ENCODE assay signal across 12 cellular contexts in the genomic region with DNA sequence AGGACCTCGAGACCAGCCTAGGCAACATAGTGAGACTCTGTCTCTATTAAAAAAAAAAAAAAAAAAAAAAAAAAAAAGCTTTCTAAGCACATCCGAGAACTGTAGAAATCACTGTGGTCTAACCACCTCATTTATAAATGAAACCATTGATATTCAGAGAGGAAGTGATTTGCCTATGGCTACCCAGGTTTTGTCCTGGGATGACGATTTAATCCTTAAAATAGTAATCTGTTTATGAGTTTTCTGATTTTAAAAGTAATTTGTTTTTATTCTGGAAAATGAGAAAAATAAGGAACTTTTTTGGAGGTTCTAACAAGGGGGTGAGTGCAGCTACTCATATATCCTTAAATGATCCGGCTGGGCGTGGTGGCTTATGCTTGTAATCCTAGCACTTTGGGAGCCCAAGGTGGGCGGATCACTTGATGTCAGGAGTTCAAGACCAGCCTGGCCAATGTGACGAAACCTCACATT. TPM values are rescaled to one million over a fixed set of nuclear protein-coding genes. Genes with fewer than 3 reads are reported as not detected.
DNase-seq lines count a peak whose midpoint lies in the region; ATAC-seq and TF ChIP-seq lines count a peak whose summit lies in the region.
"Had no signal": no experiment of that assay in that cellular context is flagged by ENCODE, and none has a peak within 500 bp of the region (broad histone marks: within the 10 kb centered on the region; RNA-seq: fewer than 3 reads in every experiment).

No MANE protein-coding gene starts in this region.

- no peak overlapping the region for H3K27ac Mint-ChIP-seq in CD4-positive, alpha-beta T cell
- H3K27ac Mint-ChIP-seq: activated naive CD8-positive, alpha-beta T cell treated with anti-CD3 and anti-CD28 coated beads for 36 hours had no signal

- DNase-seq in GM10248 (ENCODE audit: extremely low spot score) (peak; percentile 72), NOMO-1 (lab: John Stamatoyannopoulos, UW; ENCODE audit: unreplicated experiment in 2 of 2) (peak; percentile 16 to 73), HT-29 (ENCODE audit: low spot score) (no peak), body of pancreas (no peak), GM03348 (ENCODE audit: low spot score) (no peak)
- DNase-seq in CD4-positive, alpha-beta T cell: no peak
- DNase-seq: activated naive CD8-positive, alpha-beta T cell treated with anti-CD3 and anti-CD28 coated beads for 36 hours; AML-193; NCI-H446; right lobe of liver had no signal

- CTCF ChIA-PET in GM10248 (lab: Yijun Ruan, JAX): interaction anchor here (0.9 to 2.1 kb wide), 4 partner anchors 9 to 237 kb away, joined by 3 to 6 read pairs (median 4); no protein-coding TSS in a partner anchor
- CTCF ChIA-PET in CD4-positive, alpha-beta T cell (lab: Charles Lee): no interaction called here

- TF ChIP-seq POLR2A in body of pancreas (IDR thresholded peaks at IDR 0.05): no peak

- POLR2A ChIA-PET in GM10248 (lab: Yijun Ruan, JAX): interaction anchor here (0.6 kb wide), 3 partner anchors 63 to 326 kb away, joined by 3 to 4 read pairs (median 4); a partner anchor contains a TSS
- POLR2A ChIA-PET in CD4-positive, alpha-beta T cell (lab: Charles Lee): no interaction called here

- intact Hi-C loops in CD4-positive, alpha-beta T cell (cut with DNase I, micrococcal nuclease): no loop called here
- intact Hi-C loops in body of pancreas (cut with DNase I): no loop called here

- no peaks in the 10 kb centered on the region for H3K27me3 Mint-ChIP-seq in CD4-positive, alpha-beta T cell
- H3K27me3 Mint-ChIP-seq: activated naive CD8-positive, alpha-beta T cell treated with anti-CD3 and anti-CD28 coated beads for 36 hours had no signal

- H3K9me3 Mint-ChIP-seq in CD4-positive, alpha-beta T cell: no peaks in the 10 kb centered on the region
- H3K9me3 Mint-ChIP-seq: activated naive CD8-positive, alpha-beta T cell treated with anti-CD3 and anti-CD28 coated beads for 36 hours had no signal

- 75 to 78% methylated on average over 7 of the region's 7 CpGs for WGBS in body of pancreas, 2 donors

- TF ChIP-seq CTCF in GM10248 (IDR thresholded peaks at IDR 0.05; ENCODE audit: control extremely low read depth, extremely low read depth, low read depth, missing control alignments) (no peak), body of pancreas (IDR thresholded peaks at IDR 0.05) (no peak)
- no peak for TF ChIP-seq CTCF in CD4-positive, alpha-beta T cell (IDR thresholded peaks at IDR 0.05)

- no peaks in the 10 kb centered on the region for H3K4me1 ChIP-seq in body of pancreas
- H3K4me1 ChIP-seq: right lobe of liver had no signal

- H3K4me3 Mint-ChIP-seq in CD4-positive, alpha-beta T cell: no peak overlapping the region
- H3K4me3 Mint-ChIP-seq: activated naive CD8-positive, alpha-beta T cell treated with anti-CD3 and anti-CD28 coated beads for 36 hours had no signal

- no peak overlapping the region for H3K4me3 ChIP-seq in body of pancreas
- H3K4me3 ChIP-seq: right lobe of liver had no signal

- no peaks in the 10 kb centered on the region for H3K27me3 ChIP-seq in CD4-positive, alpha-beta T cell (ENCODE audit: control insufficient read depth, insufficient read depth, low read length)
- no peaks in the 10 kb centered on the region for H3K27me3 ChIP-seq in body of pancreas
- H3K27me3 ChIP-seq: right lobe of liver had no signal

- H3K36me3 ChIP-seq in body of pancreas (replicated peaks in 1 of 2; ENCODE audit: insufficient read depth in 1 of 2, low read depth in 2 of 2): no peaks in the 10 kb centered on the region
- H3K36me3 ChIP-seq: right lobe of liver had no signal

- no peaks in the 10 kb centered on the region for H3K9me3 ChIP-seq in CD4-positive, alpha-beta T cell (ENCODE audit: control insufficient read depth, low read length)
- no peaks in the 10 kb centered on the region for H3K9me3 ChIP-seq in body of pancreas
- H3K9me3 ChIP-seq: right lobe of liver had no signal

- H3K4me1 Mint-ChIP-seq in CD4-positive, alpha-beta T cell (ENCODE audit: low read depth): peaks cover 31% of the 10 kb centered on the region

- no peaks in the 10 kb centered on the region for H3K36me3 Mint-ChIP-seq in CD4-positive, alpha-beta T cell (ENCODE audit: low read depth)
- H3K36me3 Mint-ChIP-seq: activated naive CD8-positive, alpha-beta T cell treated with anti-CD3 and anti-CD28 coated beads for 36 hours had no signal

- no peak overlapping the region for H3K27ac ChIP-seq in CD4-positive, alpha-beta T cell (ENCODE audit: low read depth, low read length)
- no peak overlapping the region for H3K27ac ChIP-seq in body of pancreas
- H3K27ac ChIP-seq: right lobe of liver had no signal

- ATAC-seq in GM19324 (IDR thresholded peaks at IDR 0.05; ENCODE audit: low FRiP score, unreplicated experiment) (peak; percentile 32), HG02943 (IDR thresholded peaks at IDR 0.05; ENCODE audit: low read depth, unreplicated experiment) (peak; percentile 28), body of pancreas (no peak)
- no peak for ATAC-seq in CD4-positive, alpha-beta T cell (ENCODE audit: poor library complexity)
- ATAC-seq: right lobe of liver had no signal

RNA-seq across cellular contexts. Expression of a gene that starts 6.5 kb away (rescaled TPM):
- total RNA-seq in CD4-positive, alpha-beta T cell: 10 to 100 TPM; 40.6 to 45.5 TPM
- 5.5 and 9.4 TPM in 2 replicates for total RNA-seq in HT-29 (2014; rRNA removed; shearing (Covaris generic))
- 1 to 10 TPM; 5.9 to 8.6 TPM for total RNA-seq in body of pancreas

RNA-seq across cellular contexts. Expression of a gene that starts 24.4 kb away (rescaled TPM):
- 10 to 100 TPM in 1 of 2 experiments, 1 to 10 TPM in 1; 9.7 to 10.7 TPM for total RNA-seq in CD4-positive, alpha-beta T cell
- 3.5 and 5.3 TPM in 2 replicates for total RNA-seq in HT-29 (2014; rRNA removed; shearing (Covaris generic))
- total RNA-seq in body of pancreas: 1 to 10 TPM; 3.1 to 5.3 TPM

RNA-seq across cellular contexts. Expression of a gene that starts 43.5 kb away (rescaled TPM):
- 100 to 1,000 TPM; 109 TPM for total RNA-seq in CD4-positive, alpha-beta T cell
- total RNA-seq in HT-29 (2014; rRNA removed; shearing (Covaris generic)): 3.1 and 4.5 TPM in 2 replicates
- 10 to 100 TPM in 1 of 2 donors, 1 to 10 TPM in 1; 9.2 to 11.4 TPM for total RNA-seq in body of pancreas

Comparison
In these comparisons a context has a peak if more than half of its experiments do, and no peak if none do; other contexts are left out.
1. DNase-seq: peak in GM10248 (single experiment) and NOMO-1 (2 of 2); none in CD4-positive, alpha-beta T cell (0 of 10), HT-29 (single experiment), body of pancreas (0 of 4) and GM03348 (single experiment).
2. ATAC-seq: peak in GM19324 (single experiment) and HG02943 (single experiment); none in CD4-positive, alpha-beta T cell (single experiment) and body of pancreas (single experiment).
3. RNA of a gene that starts 43.5 kb away (total RNA-seq): 109 TPM in CD4-positive, alpha-beta T cell; 9.2 to 11.4 TPM in body of pancreas and 3.1 to 4.5 TPM in HT-29; every median in the first group is over 4 times any median in the second.